1 cellular context compared by ENCODE assay signal in the genomic region with DNA sequence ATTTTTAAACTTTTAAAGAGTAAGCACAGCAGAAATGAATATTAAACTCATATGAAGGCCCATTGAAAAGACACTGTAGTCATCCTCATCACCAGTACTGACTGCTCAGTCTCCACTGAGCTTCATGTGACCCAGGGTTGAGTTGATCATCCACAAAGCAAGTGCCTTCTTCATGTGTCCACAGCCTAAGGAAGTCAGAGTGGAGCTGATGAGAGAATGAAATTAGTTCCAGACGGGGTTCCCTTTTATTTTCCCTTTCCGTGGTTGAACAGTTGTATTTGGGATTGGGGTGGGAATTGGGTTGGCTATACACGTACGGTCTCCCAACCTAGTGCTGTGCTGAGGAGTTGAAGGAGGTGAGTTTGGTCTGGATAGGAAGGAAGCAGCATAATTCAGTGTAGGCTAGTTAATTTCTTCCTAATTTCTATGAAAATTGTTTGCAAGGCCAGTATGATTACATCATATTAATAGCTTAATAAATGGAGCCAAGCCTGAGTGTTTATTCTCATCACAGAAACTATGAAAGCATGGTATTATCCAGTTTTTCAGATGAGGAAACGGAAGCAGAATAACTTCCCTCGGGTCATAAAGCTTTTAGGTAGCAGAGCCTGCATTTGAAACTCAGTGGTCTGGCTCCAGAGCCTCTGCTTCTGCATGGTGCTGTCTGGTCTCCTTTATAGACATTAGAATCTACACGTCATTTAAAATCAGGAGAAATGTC.
TF ChIP-seq lines count a peak whose summit lies in the region.

No MANE protein-coding gene starts in this region.

TF ChIP-seq in HCT116, 20 proteins besides CTCF, POLR2A, EP300 and RAD21 (continued from another document):
- TF ChIP-seq, protein P1, sequence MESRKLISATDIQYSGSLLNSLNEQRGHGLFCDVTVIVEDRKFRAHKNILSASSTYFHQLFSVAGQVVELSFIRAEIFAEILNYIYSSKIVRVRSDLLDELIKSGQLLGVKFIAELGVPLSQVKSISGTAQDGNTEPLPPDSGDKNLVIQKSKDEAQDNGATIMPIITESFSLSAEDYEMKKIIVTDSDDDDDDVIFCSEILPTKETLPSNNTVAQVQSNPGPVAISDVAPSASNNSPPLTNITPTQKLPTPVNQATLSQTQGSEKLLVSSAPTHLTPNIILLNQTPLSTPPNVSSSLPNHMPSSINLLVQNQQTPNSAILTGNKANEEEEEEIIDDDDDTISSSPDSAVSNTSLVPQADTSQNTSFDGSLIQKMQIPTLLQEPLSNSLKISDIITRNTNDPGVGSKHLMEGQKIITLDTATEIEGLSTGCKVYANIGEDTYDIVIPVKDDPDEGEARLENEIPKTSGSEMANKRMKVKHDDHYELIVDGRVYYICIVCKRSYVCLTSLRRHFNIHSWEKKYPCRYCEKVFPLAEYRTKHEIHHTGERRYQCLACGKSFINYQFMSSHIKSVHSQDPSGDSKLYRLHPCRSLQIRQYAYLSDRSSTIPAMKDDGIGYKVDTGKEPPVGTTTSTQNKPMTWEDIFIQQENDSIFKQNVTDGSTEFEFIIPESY (IDR thresholded peaks at IDR 0.05; ENCODE audit: extremely low read depth, insufficient replicate concordance, low read length): no peak
